In genomic region chr9:116733010-116733641, GRCh38 we compare ENCODE assay signal across 24 cellular contexts.
"Had no signal": no experiment of that assay in that cellular context is flagged by ENCODE, and none has a peak within 500 bp of the region (broad histone marks: within the 10 kb centered on the region; RNA-seq: fewer than 3 reads in every experiment).

No MANE protein-coding gene starts in this region.

- ATAC-seq: activated CD4-positive, alpha-beta T cell treated with anti-CD3 and anti-CD28 coated beads for 36 hours; activated T-helper 17 cell treated with anti-CD3 and anti-CD28 coated beads, Interleukin-2, amount 50 U/mL, for 72 hours; Panc1; Right ventricle myocardium inferior had no signal

- H3K9me3 ChIP-seq: SK-N-SH had no signal

- H3K36me3 ChIP-seq: brain microvascular endothelial cell, cardiac muscle cell had no signal

- H3K27ac ChIP-seq: brain microvascular endothelial cell, cardiac muscle cell, WERI-Rb-1 had no signal

- H3K27me3 ChIP-seq: brain microvascular endothelial cell had no signal

- DNase-seq: activated CD4-positive, alpha-beta memory T cell treated with anti-CD3 and anti-CD28 coated beads, Interleukin-2, amount 10 ng/mL, durations not matched to agents 7 days and 5 days; activated CD4-positive, alpha-beta T cell treated with anti-CD3 and anti-CD28 coated beads for 36 hours; activated CD4-positive, alpha-beta T cell treated with anti-CD3 and anti-CD28 coated beads, Interleukin-2, amount 50 U/mL, for 1 hour; activated gamma-delta T cell; activated naive CD4-positive, alpha-beta T cell treated with anti-CD3 and anti-CD28 coated beads, Interleukin-2, amount 10 ng/mL, durations not matched to agents 7 days and 5 days; activated naive CD8-positive, alpha-beta T cell treated with anti-CD3 and anti-CD28 coated beads for 36 hours; activated T-cell treated with anti-CD3 and anti-CD28 coated beads for 4 hours; activated T-cell treated with anti-CD3 and anti-CD28 coated beads, Interleukin-2, amount 50 U/mL, for 48 hours; brain microvascular endothelial cell; NCI-H1092; NCI-H1417; NCI-H2029 treated with DMSO at 0.1 percent for 48 hours; NCI-H510A treated with DMSO at 0.1 percent for 48 hours; NCI-H69; NK-92 treated with Interleukin-12 subunit alpha and Interleukin-12 subunit beta, amount 100 ng/mL, for 24 hours; OCI-M1; RPMI8226; SK-N-SH; T-helper 1 cell; WERI-Rb-1 had no signal

- H3K4me3 ChIP-seq: cardiac muscle cell had no signal
